ENCODE assay signal across 27 cellular contexts in genomic region chr4:145035494-145036136, GRCh38.
DNase-seq lines count a peak whose midpoint lies in the region; ATAC-seq, FAIRE-seq and TF ChIP-seq lines count a peak whose summit lies in the region.
"Had no signal": no experiment of that assay in that cellular context is flagged by ENCODE, and none has a peak within 500 bp of the region (broad histone marks: within the 10 kb centered on the region; RNA-seq: fewer than 3 reads in every experiment).

No MANE protein-coding gene starts in this region.

- FAIRE-seq in astrocyte (lab: Jason Lieb, UNC), result no peak
- FAIRE-seq: H1 had no signal

- H3K36me3 ChIP-seq in astrocyte (ENCODE audit: insufficient read depth, low read length), result peaks cover 4% of the 10 kb centered on the region
- peaks cover 0 to 10% of the 10 kb centered on the region in 2 donors for H3K36me3 ChIP-seq in gastrocnemius medialis

- no peak overlapping the region for H3K9ac ChIP-seq in astrocyte (ENCODE audit: low read length)
- H3K9ac ChIP-seq: SK-N-SH had no signal

- H3K4me1 Mint-ChIP-seq in activated T-cell treated with anti-CD3 and anti-CD28 coated beads, Interleukin-2, amount 50 U/mL, for 72 hours (ENCODE audit: low read depth), result no peaks in the 10 kb centered on the region
- peaks cover 18% of the 10 kb centered on the region for H3K4me1 Mint-ChIP-seq in astrocyte (ENCODE audit: low read depth, unreplicated experiment)

- peaks cover 13 to 19% of the 10 kb centered on the region in 2 donors for H3K36me3 Mint-ChIP-seq in activated T-cell treated with anti-CD3 and anti-CD28 coated beads, Interleukin-2, amount 50 U/mL, for 72 hours (ENCODE audit: insufficient read depth in 2 of 2)
- peaks cover 23% of the 10 kb centered on the region for H3K36me3 Mint-ChIP-seq in astrocyte (ENCODE audit: low read depth, unreplicated experiment)

- H3K4me3 Mint-ChIP-seq in activated T-cell treated with anti-CD3 and anti-CD28 coated beads, Interleukin-2, amount 50 U/mL, for 72 hours, result no peak overlapping the region
- no peak overlapping the region for H3K4me3 Mint-ChIP-seq in astrocyte (ENCODE audit: unreplicated experiment)
- H3K4me3 Mint-ChIP-seq: CD4-positive, alpha-beta T cell; T-helper 17 cell had no signal

- H3K4me3 ChIP-seq in astrocyte (ENCODE audit: insufficient read depth, low read depth, low read length), result no peak overlapping the region
- no peak overlapping the region for H3K4me3 ChIP-seq in gastrocnemius medialis
- H3K4me3 ChIP-seq: dorsolateral prefrontal cortex, tibial nerve had no signal

- no peak for TF ChIP-seq POLR2A in gastrocnemius medialis (IDR thresholded peaks at IDR 0.05)

- no peaks in the 10 kb centered on the region for H3K27me3 Mint-ChIP-seq in activated T-cell treated with anti-CD3 and anti-CD28 coated beads, Interleukin-2, amount 50 U/mL, for 72 hours (ENCODE audit: low read depth)
- no peaks in the 10 kb centered on the region for H3K27me3 Mint-ChIP-seq in astrocyte (ENCODE audit: low read depth, unreplicated experiment)
- H3K27me3 Mint-ChIP-seq: CD4-positive, alpha-beta T cell; T-helper 17 cell had no signal

- peaks cover 3% of the 10 kb centered on the region for H3K79me2 ChIP-seq in astrocyte (ENCODE audit: insufficient read depth, low read length)

- intact Hi-C loops in gastrocnemius medialis (cut with DNase I; ENCODE audit: low total_unique reads), result no loop called here

- no peaks in the 10 kb centered on the region for H3K27me3 ChIP-seq in astrocyte (ENCODE audit: insufficient read depth, low read length)
- H3K27me3 ChIP-seq in gastrocnemius medialis, result no peaks in the 10 kb centered on the region
- H3K27me3 ChIP-seq: dorsolateral prefrontal cortex, tibial nerve had no signal

- no peaks in the 10 kb centered on the region for H4K20me1 ChIP-seq in astrocyte (ENCODE audit: insufficient read depth, low read length)

- ATAC-seq in activated T-cell treated with anti-CD3 and anti-CD28 coated beads, Interleukin-2, amount 50 U/mL, for 72 hours (replicated peaks in 1 of 2), result no peak
- ATAC-seq in GM21786 (IDR thresholded peaks at IDR 0.05; ENCODE audit: unreplicated experiment), result peak; percentile 47
- ATAC-seq in gastrocnemius medialis, result no peak
- no peak for ATAC-seq in HG02588 (IDR thresholded peaks at IDR 0.05; ENCODE audit: unreplicated experiment)
- ATAC-seq: left lobe of liver, T-helper 17 cell had no signal

- H3K9me3 ChIP-seq in astrocyte (ENCODE audit: insufficient read depth, low read depth, low read length) (no peaks in the 10 kb centered on the region), gastrocnemius medialis (no peaks in the 10 kb centered on the region)
- H3K9me3 ChIP-seq: SK-N-SH, tibial nerve had no signal

- H3K27ac ChIP-seq in astrocyte (ENCODE audit: low read depth, low read length) (peak overlapping the region; percentile 25), gastrocnemius medialis (peak overlapping the region; percentile 42 to 68 (median 54))
- H3K27ac ChIP-seq: dorsolateral prefrontal cortex, tibial nerve had no signal

- H3K9me3 Mint-ChIP-seq in activated T-cell treated with anti-CD3 and anti-CD28 coated beads, Interleukin-2, amount 50 U/mL, for 72 hours, result peaks cover 3 to 6% of the 10 kb centered on the region in 2 donors
- peaks cover 4% of the 10 kb centered on the region for H3K9me3 Mint-ChIP-seq in astrocyte (ENCODE audit: unreplicated experiment)

- H3K4me1 ChIP-seq in astrocyte (ENCODE audit: insufficient read depth, low read length), result peaks cover 10% of the 10 kb centered on the region
- no peaks in the 10 kb centered on the region for H3K4me1 ChIP-seq in gastrocnemius medialis

- H3K27ac Mint-ChIP-seq in activated T-cell treated with anti-CD3 and anti-CD28 coated beads, Interleukin-2, amount 50 U/mL, for 72 hours, result peak overlapping the region; percentile 6
- peak overlapping the region; percentile 83 for H3K27ac Mint-ChIP-seq in astrocyte (ENCODE audit: unreplicated experiment)
- H3K27ac Mint-ChIP-seq: CD4-positive, alpha-beta T cell; T-helper 17 cell had no signal

- in situ Hi-C loops in gastrocnemius medialis (cut with MboI; ENCODE audit: low sequenced_read_pairs in 4 of 4), result no loop called here

- DNase-seq in activated T-cell treated with anti-CD3 and anti-CD28 coated beads, Interleukin-2, amount 50 U/mL, for 72 hours, result no peak
- no peak for DNase-seq in activated T-cell treated with anti-CD3 and anti-CD28 coated beads, Interleukin-2, amount 50 U/mL, for 48 hours
- DNase-seq in astrocyte (ENCODE audit: low read depth), result no peak
- DNase-seq in gastrocnemius medialis, result no peak
- no peak for DNase-seq in DMS114 treated with DMSO at 0.1 percent for 48 hours (lab: John Stamatoyannopoulos, UW; ENCODE audit: unreplicated experiment)
- DNase-seq in GM19238 (ENCODE audit: insufficient read length, low spot score), result no peak
- DNase-seq: 8988T; activated CD4-positive, alpha-beta T cell treated with anti-CD3 and anti-CD28 coated beads for 4 hours; activated CD8-positive, alpha-beta memory T cell treated with anti-CD3 and anti-CD28 coated beads for 24 hours; activated gamma-delta T cell treated with Interleukin-2 at 50 U/mL for 16 hours; CD4-positive, alpha-beta T cell; central memory CD4-positive, alpha-beta T cell; dorsolateral prefrontal cortex; EL; Karpas-422; mesendoderm; NCI-H1436 treated with DMSO at 0.1 percent for 48 hours; NCI-H2107; NCI-H446 treated with DMSO at 0.1 percent for 48 hours; nucleus accumbens; SK-N-SH; T-helper 17 cell had no signal

- H2AFZ ChIP-seq in astrocyte (ENCODE audit: low read depth, low read length), result no peak overlapping the region

- H3K4me2 ChIP-seq in astrocyte (ENCODE audit: low read length), result no peak overlapping the region
- H3K4me2 ChIP-seq: SK-N-SH had no signal

- no peak for TF ChIP-seq CTCF in astrocyte (IDR thresholded peaks at IDR 0.05; ENCODE audit: insufficient read depth, low read depth, low read length)
- no peak for TF ChIP-seq CTCF in gastrocnemius medialis (IDR thresholded peaks at IDR 0.05 in 4 of 5, conservative IDR thresholded peaks at IDR 0.05 in 1 of 5)
